ENCODE assay signal across 1 cellular context in the genomic region with DNA sequence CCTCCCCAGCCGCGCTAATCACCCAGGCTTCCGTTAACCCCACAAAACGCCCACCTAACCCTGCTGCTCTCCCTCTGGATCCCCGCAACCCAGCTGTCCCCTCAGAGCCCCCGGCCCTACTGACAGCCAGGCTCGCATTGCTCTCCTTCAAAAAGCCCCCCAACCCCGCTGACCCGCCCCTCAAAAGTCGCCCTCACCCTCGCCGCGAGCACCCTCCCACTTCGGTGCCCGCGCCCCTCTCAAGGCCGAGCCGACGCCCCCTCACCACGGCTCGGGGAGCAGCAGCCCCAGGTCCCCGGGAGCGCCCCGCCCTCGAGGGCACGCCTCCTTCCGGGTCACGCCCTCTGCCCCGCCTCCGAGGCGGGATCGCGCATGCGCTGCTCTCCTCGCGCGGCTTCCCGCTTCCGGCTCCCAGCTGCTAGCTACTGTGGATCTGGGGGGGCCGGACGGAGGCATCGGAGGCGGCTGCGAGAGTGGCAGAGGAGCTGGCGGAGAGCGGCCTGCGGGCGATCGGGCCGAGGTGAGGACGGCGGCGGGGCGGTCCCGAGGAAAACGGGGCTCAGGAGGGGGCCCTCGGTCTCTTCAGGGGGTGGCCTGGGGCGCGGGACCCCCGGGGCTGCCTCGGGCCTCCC.
TF ChIP-seq lines count a peak whose summit lies in the region.

No MANE protein-coding gene starts in this region.

TF ChIP-seq in K562, 482 proteins besides CTCF, POLR2A, EP300 and RAD21 (continued from another document and continues in another):
- TF ChIP-seq, protein P1, sequence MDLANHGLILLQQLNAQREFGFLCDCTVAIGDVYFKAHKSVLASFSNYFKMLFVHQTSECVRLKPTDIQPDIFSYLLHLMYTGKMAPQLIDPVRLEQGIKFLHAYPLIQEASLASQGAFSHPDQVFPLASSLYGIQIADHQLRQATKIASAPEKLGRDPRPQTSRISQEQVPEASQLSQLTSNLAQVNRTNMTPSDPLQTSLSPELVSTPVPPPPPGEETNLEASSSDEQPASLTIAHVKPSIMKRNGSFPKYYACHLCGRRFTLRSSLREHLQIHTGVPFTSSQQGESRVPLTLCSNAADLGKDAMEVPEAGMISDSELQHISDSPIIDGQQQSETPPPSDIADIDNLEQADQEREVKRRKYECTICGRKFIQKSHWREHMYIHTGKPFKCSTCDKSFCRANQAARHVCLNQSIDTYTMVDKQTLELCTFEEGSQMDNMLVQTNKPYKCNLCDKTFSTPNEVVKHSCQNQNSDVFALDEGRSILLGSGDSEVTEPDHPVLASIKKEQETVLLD (IDR thresholded peaks at IDR 0.05): peak; percentile 74; the same call in 1 of the 2 replicates
- 0 out of 2 replicates have a peak, but pooled peaks have one; percentile 40 for TF ChIP-seq ZFX (CRISPR knock-in tag; IDR thresholded peaks at IDR 0.05)
- peak in 1 of 2 experiments; percentile 61; a peak in 1 of 4 replicates for TF ChIP-seq KDM4B (IDR thresholded peaks at IDR 0.05; ENCODE audit: borderline replicate concordance in 2 of 2, low read depth in 1 of 2)
- no peak for TF ChIP-seq SMARCA4 (IDR thresholded peaks at IDR 0.05)
- no peak for TF ChIP-seq ZSCAN32 (CRISPR knock-in tag; IDR thresholded peaks at IDR 0.05)
- peak; percentile 27; the same call in 1 of the 2 replicates for TF ChIP-seq MTA3 (IDR thresholded peaks at IDR 0.05; ENCODE audit: borderline replicate concordance)
- peak; percentile 86 for TF ChIP-seq POLR2G (IDR thresholded peaks at IDR 0.05; ENCODE audit: low read depth, low read length)
- TF ChIP-seq RUNX1 (IDR thresholded peaks at IDR 0.05; ENCODE audit: low read depth): no peak
- peak; percentile 88 for TF ChIP-seq GABPB1 (CRISPR knock-in tag; IDR thresholded peaks at IDR 0.05)
- TF ChIP-seq, protein P2, sequence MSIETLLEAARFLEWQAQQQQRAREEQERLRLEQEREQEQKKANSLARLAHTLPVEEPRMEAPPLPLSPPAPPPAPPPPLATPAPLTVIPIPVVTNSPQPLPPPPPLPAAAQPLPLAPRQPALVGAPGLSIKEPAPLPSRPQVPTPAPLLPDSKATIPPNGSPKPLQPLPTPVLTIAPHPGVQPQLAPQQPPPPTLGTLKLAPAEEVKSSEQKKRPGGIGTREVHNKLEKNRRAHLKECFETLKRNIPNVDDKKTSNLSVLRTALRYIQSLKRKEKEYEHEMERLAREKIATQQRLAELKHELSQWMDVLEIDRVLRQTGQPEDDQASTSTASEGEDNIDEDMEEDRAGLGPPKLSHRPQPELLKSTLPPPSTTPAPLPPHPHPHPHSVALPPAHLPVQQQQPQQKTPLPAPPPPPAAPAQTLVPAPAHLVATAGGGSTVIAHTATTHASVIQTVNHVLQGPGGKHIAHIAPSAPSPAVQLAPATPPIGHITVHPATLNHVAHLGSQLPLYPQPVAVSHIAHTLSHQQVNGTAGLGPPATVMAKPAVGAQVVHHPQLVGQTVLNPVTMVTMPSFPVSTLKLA (conservative IDR thresholded peaks at IDR 0.05): peak; percentile 41 to 77; a peak in 3 of 4 replicates
- peak; percentile 72; the same call in 1 of the 2 replicates for TF ChIP-seq KLF13 (tag; IDR thresholded peaks at IDR 0.05; ENCODE audit: borderline replicate concordance, low read depth)
- no peak for TF ChIP-seq ZNF444 (CRISPR knock-in tag; IDR thresholded peaks at IDR 0.05)
- TF ChIP-seq CBX3 (IDR thresholded peaks at IDR 0.05; ENCODE audit: borderline replicate concordance in 1 of 2, low read length in 2 of 2): no peak
- TF ChIP-seq, protein P3, sequence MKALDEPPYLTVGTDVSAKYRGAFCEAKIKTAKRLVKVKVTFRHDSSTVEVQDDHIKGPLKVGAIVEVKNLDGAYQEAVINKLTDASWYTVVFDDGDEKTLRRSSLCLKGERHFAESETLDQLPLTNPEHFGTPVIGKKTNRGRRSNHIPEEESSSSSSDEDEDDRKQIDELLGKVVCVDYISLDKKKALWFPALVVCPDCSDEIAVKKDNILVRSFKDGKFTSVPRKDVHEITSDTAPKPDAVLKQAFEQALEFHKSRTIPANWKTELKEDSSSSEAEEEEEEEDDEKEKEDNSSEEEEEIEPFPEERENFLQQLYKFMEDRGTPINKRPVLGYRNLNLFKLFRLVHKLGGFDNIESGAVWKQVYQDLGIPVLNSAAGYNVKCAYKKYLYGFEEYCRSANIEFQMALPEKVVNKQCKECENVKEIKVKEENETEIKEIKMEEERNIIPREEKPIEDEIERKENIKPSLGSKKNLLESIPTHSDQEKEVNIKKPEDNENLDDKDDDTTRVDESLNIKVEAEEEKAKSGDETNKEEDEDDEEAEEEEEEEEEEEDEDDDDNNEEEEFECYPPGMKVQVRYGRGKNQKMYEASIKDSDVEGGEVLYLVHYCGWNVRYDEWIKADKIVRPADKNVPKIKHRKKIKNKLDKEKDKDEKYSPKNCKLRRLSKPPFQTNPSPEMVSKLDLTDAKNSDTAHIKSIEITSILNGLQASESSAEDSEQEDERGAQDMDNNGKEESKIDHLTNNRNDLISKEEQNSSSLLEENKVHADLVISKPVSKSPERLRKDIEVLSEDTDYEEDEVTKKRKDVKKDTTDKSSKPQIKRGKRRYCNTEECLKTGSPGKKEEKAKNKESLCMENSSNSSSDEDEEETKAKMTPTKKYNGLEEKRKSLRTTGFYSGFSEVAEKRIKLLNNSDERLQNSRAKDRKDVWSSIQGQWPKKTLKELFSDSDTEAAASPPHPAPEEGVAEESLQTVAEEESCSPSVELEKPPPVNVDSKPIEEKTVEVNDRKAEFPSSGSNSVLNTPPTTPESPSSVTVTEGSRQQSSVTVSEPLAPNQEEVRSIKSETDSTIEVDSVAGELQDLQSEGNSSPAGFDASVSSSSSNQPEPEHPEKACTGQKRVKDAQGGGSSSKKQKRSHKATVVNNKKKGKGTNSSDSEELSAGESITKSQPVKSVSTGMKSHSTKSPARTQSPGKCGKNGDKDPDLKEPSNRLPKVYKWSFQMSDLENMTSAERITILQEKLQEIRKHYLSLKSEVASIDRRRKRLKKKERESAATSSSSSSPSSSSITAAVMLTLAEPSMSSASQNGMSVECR (CRISPR knock-in tag; IDR thresholded peaks at IDR 0.05): peak; percentile 79
- 0 out of 2 replicates have a peak, but pooled peaks have one; percentile 36 for TF ChIP-seq MXI1 (IDR thresholded peaks at IDR 0.05; ENCODE audit: low read depth, low read length)
- TF ChIP-seq PHF20 (IDR thresholded peaks at IDR 0.05; ENCODE audit: partially characterized antibody): peak; percentile 85
- TF ChIP-seq, protein P4, sequence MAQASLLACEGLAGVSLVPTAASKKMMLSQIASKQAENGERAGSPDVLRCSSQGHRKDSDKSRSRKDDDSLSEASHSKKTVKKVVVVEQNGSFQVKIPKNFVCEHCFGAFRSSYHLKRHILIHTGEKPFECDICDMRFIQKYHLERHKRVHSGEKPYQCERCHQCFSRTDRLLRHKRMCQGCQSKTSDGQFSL (CRISPR knock-in tag; IDR thresholded peaks at IDR 0.05): peak; percentile 76
- TF ChIP-seq, protein P4 (tag; IDR thresholded peaks at IDR 0.05): 0 out of 4 replicates have a peak, but pooled peaks of 1 of the 2 experiments have one; percentile 17
- TF ChIP-seq ELF1 (tag; IDR thresholded peaks at IDR 0.05): peak; percentile 94
- no peak for TF ChIP-seq EHMT2 (IDR thresholded peaks at IDR 0.05)
- peak; percentile 56 for TF ChIP-seq KDM5B (IDR thresholded peaks at IDR 0.05; ENCODE audit: insufficient replicate concordance, low read depth, low read length)
- TF ChIP-seq PHF8 (IDR thresholded peaks at IDR 0.05; ENCODE audit: borderline replicate concordance, low read length): peak; percentile 85; the same call in 1 of the 2 replicates
- TF ChIP-seq NR2C2 (CRISPR knock-in tag; IDR thresholded peaks at IDR 0.05): 0 out of 2 replicates have a peak, but pooled peaks have one; percentile 44
- TF ChIP-seq NR2C2 (tag; IDR thresholded peaks at IDR 0.05): peak; percentile 96
- TF ChIP-seq, protein P5, sequence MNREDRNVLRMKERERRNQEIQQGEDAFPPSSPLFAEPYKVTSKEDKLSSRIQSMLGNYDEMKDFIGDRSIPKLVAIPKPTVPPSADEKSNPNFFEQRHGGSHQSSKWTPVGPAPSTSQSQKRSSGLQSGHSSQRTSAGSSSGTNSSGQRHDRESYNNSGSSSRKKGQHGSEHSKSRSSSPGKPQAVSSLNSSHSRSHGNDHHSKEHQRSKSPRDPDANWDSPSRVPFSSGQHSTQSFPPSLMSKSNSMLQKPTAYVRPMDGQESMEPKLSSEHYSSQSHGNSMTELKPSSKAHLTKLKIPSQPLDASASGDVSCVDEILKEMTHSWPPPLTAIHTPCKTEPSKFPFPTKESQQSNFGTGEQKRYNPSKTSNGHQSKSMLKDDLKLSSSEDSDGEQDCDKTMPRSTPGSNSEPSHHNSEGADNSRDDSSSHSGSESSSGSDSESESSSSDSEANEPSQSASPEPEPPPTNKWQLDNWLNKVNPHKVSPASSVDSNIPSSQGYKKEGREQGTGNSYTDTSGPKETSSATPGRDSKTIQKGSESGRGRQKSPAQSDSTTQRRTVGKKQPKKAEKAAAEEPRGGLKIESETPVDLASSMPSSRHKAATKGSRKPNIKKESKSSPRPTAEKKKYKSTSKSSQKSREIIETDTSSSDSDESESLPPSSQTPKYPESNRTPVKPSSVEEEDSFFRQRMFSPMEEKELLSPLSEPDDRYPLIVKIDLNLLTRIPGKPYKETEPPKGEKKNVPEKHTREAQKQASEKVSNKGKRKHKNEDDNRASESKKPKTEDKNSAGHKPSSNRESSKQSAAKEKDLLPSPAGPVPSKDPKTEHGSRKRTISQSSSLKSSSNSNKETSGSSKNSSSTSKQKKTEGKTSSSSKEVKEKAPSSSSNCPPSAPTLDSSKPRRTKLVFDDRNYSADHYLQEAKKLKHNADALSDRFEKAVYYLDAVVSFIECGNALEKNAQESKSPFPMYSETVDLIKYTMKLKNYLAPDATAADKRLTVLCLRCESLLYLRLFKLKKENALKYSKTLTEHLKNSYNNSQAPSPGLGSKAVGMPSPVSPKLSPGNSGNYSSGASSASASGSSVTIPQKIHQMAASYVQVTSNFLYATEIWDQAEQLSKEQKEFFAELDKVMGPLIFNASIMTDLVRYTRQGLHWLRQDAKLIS (CRISPR knock-in tag; IDR thresholded peaks at IDR 0.05): no peak
- TF ChIP-seq, protein P6, sequence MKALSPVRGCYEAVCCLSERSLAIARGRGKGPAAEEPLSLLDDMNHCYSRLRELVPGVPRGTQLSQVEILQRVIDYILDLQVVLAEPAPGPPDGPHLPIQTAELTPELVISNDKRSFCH (CRISPR knock-in tag; IDR thresholded peaks at IDR 0.05): no peak
- TF ChIP-seq, protein P6 (tag; IDR thresholded peaks at IDR 0.05): no peak
- no peak for TF ChIP-seq BCOR (IDR thresholded peaks at IDR 0.05)
- TF ChIP-seq, protein P7, sequence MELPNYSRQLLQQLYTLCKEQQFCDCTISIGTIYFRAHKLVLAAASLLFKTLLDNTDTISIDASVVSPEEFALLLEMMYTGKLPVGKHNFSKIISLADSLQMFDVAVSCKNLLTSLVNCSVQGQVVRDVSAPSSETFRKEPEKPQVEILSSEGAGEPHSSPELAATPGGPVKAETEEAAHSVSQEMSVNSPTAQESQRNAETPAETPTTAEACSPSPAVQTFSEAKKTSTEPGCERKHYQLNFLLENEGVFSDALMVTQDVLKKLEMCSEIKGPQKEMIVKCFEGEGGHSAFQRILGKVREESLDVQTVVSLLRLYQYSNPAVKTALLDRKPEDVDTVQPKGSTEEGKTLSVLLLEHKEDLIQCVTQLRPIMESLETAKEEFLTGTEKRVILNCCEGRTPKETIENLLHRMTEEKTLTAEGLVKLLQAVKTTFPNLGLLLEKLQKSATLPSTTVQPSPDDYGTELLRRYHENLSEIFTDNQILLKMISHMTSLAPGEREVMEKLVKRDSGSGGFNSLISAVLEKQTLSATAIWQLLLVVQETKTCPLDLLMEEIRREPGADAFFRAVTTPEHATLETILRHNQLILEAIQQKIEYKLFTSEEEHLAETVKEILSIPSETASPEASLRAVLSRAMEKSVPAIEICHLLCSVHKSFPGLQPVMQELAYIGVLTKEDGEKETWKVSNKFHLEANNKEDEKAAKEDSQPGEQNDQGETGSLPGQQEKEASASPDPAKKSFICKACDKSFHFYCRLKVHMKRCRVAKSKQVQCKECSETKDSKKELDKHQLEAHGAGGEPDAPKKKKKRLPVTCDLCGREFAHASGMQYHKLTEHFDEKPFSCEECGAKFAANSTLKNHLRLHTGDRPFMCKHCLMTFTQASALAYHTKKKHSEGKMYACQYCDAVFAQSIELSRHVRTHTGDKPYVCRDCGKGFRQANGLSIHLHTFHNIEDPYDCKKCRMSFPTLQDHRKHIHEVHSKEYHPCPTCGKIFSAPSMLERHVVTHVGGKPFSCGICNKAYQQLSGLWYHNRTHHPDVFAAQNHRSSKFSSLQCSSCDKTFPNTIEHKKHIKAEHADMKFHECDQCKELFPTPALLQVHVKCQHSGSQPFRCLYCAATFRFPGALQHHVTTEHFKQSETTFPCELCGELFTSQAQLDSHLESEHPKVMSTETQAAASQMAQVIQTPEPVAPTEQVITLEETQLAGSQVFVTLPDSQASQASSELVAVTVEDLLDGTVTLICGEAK (IDR thresholded peaks at IDR 0.05): peak; percentile 88
- TF ChIP-seq, protein P7 (CRISPR knock-in tag; IDR thresholded peaks at IDR 0.05): no peak
- no peak for TF ChIP-seq POLR3G (IDR thresholded peaks at IDR 0.05; ENCODE audit: extremely low read depth, insufficient read length, insufficient replicate concordance)
- TF ChIP-seq PCBP1 (IDR thresholded peaks at IDR 0.05; ENCODE audit: low read depth, low read length, poor library complexity, severe bottlenecking): peak; percentile 47
- TF ChIP-seq ZNF586 (CRISPR knock-in tag; conservative IDR thresholded peaks at IDR 0.05): no peak
